9 cellular contexts compared by ENCODE assay signal in the genomic region with DNA sequence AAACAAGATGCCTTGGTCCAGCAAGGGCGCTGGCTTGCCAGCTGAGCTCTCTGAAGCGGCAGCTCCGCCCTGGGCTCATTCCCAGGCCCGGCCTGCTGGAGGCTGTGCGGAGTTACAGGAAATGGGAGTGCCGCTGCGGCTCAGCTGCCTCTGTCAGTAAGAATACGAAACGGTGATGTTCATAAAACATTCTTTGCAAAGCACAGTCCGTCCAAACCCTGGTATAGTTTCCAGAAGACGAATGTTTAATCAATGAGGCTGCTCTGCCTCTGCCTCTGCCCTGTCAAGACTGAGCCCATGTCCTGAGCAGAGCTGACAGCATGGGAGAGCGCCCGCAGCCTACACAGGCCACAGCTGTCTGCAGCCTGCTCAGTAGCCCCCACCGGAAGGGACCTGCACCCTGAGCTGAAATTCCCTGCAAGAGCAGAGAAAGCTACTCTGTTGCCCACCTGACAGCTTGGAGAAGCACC.
A peak's percentile ranks its signal among the peaks of the same experiment; 100 is the strongest.
DNase-seq lines count a peak whose midpoint lies in the region; ATAC-seq and TF ChIP-seq lines count a peak whose summit lies in the region.
"Had no signal": no experiment of that assay in that cellular context is flagged by ENCODE, and none has a peak within 500 bp of the region (broad histone marks: within the 10 kb centered on the region; RNA-seq: fewer than 3 reads in every experiment).

No MANE protein-coding gene starts in this region.

- H3K4me1 ChIP-seq in lung (ENCODE audit: control insufficient read depth in 2 of 2, insufficient read depth in 2 of 2, low read length in 2 of 2) = peaks cover 0 to 7% of the 10 kb centered on the region in 2 donors
- H3K4me1 ChIP-seq in suprapubic skin = peaks cover 23% of the 10 kb centered on the region

- peak overlapping the region in 22 of 59 donors; percentile 1 to 44 (median 23) for H3K4me3 ChIP-seq in dorsolateral prefrontal cortex
- no peak overlapping the region for H3K4me3 ChIP-seq in lung
- H3K4me3 ChIP-seq in suprapubic skin = no peak overlapping the region

- WGBS in lung, 2 donors = 18 to 20% methylated on average over 14 of the region's 14 CpGs
- WGBS in suprapubic skin = 16% methylated on average over 14 of the region's 14 CpGs

- H3K36me3 ChIP-seq in lung (ENCODE audit: control insufficient read depth in 2 of 2, insufficient read depth in 2 of 2, low read length in 2 of 2) (peaks cover 0 to 3% of the 10 kb centered on the region in 2 donors), suprapubic skin (peaks cover 3% of the 10 kb centered on the region)

- no peak for TF ChIP-seq POLR2A in suprapubic skin (IDR thresholded peaks at IDR 0.05)

- H3K27ac ChIP-seq in dorsolateral prefrontal cortex (peak overlapping the region in 53 of 59 donors; percentile 4 to 83 (median 61)), lung (ENCODE audit: low read depth in 1 of 2, low read length in 1 of 2) (peak overlapping the region; percentile 3 to 81), suprapubic skin (peak overlapping the region; percentile 64)
- H3K27ac ChIP-seq: epithelial cell of prostate had no signal

- DNase-seq in DMS153 (lab: John Stamatoyannopoulos, UW) = peak; percentile 37
- DNase-seq in NCI-H748 (lab: John Stamatoyannopoulos, UW; ENCODE audit: unreplicated experiment) = peak; percentile 73
- peak; percentile 53 to 78 (median 68) for DNase-seq in dorsolateral prefrontal cortex
- peak; percentile 68 for DNase-seq in lung (ENCODE audit: low spot score)
- DNase-seq in suprapubic skin (ENCODE audit: low spot score in 2 of 2) = peak; percentile 91 to 92
- DNase-seq in NCI-H2029 treated with DMSO at 0.1 percent for 48 hours (lab: John Stamatoyannopoulos, UW) = no peak

- no peaks in the 10 kb centered on the region for H3K9me3 ChIP-seq in lung (ENCODE audit: control insufficient read depth in 2 of 2, insufficient read depth in 1 of 2, low read length in 1 of 2)
- no peaks in the 10 kb centered on the region for H3K9me3 ChIP-seq in suprapubic skin

- intact Hi-C loops in dorsolateral prefrontal cortex (cut with DNase I) = loop anchor here (5.0 to 10.0 kb wide), 6 partner anchors 88 to 405 kb away; a partner anchor contains a TSS

- TF ChIP-seq EP300 in suprapubic skin (IDR thresholded peaks at IDR 0.05) = no peak

- ATAC-seq in lung (ENCODE audit: insufficient read depth, low FRiP score) (peak; percentile 78), GM21723 (IDR thresholded peaks at IDR 0.05; ENCODE audit: unreplicated experiment) (no peak), HG03565 (IDR thresholded peaks at IDR 0.05; ENCODE audit: unreplicated experiment) (no peak)

- H3K27me3 ChIP-seq in dorsolateral prefrontal cortex (no peaks in the 10 kb centered on the region), lung (ENCODE audit: control insufficient read depth, insufficient read depth) (no peaks in the 10 kb centered on the region), suprapubic skin (no peaks in the 10 kb centered on the region)

- TF ChIP-seq CTCF in dorsolateral prefrontal cortex (IDR thresholded peaks at IDR 0.05 in 54 of 56, conservative IDR thresholded peaks at IDR 0.05 in 2 of 56; ENCODE audit: low read depth in 1 of 56, partially characterized antibody in 56 of 56) = peak in 46 of 56 donors; percentile 6 to 53 (median 31)
- TF ChIP-seq CTCF in lung (IDR thresholded peaks at IDR 0.05; ENCODE audit: control extremely low read depth, extremely low read depth) = no peak
- peak in 1 of 2 donors; percentile 4 for TF ChIP-seq CTCF in suprapubic skin (IDR thresholded peaks at IDR 0.05)
